1 cellular context compared by ENCODE assay signal in genomic region chr4:81221303-81222081, GRCh38.
TF ChIP-seq lines count a peak whose summit lies in the region.

No MANE protein-coding gene starts in this region.

TF ChIP-seq in WTC11, 78 proteins besides CTCF, POLR2A, EP300 and RAD21 (continued from another document):
- TF ChIP-seq ERG (CRISPR knock-in tag; IDR thresholded peaks at IDR 0.05) (no peak), ZNF138 (CRISPR knock-in tag; conservative IDR thresholded peaks at IDR 0.05) (no peak), IRF2 (CRISPR knock-in tag; IDR thresholded peaks at IDR 0.05; ENCODE audit: borderline replicate concordance, low read depth) (no peak), PRRX2 (CRISPR knock-in tag; IDR thresholded peaks at IDR 0.05) (no peak), E2F4 (CRISPR knock-in tag; IDR thresholded peaks at IDR 0.05; ENCODE audit: borderline replicate concordance, low read depth) (no peak), USF1 (CRISPR knock-in tag; IDR thresholded peaks at IDR 0.05) (no peak)
TF ChIP-seq in WTC11: peak in this region for 0.
